In the genomic region with DNA sequence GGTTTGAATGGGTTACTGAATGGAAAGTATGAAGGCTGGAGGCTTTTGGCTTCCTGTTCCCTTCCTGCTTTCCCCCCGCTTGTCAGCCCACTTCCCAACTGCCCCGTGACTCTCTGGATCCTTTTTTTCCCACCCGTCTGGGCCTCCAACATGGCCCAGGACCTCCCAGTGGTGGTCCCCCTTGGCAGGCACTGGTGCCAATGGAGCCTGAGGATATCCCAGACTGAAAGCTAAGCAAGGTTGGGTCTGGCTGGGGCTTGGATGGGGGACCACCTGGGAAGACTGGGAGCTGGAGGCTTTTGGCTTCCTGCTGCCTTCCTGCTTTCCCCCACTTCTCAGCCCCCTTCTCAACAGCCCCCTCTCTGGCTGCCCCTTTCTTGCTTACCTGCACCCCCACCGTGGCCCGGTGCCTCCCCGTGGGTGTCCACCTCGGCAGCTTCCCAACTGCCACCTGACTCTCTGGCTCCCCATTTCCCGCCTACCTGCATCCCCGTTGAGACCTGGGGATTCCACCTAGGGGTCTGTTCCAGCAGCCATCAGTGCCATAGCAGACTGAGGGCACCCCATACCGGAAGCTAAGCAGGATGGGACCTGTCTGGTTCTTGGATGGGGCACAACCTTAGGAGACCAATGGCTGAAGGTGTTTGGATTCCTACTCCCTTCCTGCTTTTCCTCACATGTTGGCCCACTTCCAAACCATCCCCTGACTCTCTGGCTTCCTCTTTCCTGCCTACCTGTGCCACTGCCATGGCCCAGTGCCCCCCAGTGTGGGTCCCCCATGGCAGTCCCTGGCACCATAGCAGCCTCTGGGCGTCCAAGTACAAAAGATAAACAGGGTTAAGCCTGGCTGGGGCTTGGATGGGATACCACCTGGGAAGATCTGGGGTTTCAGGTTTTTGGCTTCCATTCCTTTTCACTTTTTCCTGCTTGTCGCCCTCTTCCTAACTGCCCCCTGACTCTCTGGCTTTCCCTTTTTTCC, we compare ENCODE assay signal across 26 cellular contexts.
"Had no signal": no experiment of that assay in that cellular context is flagged by ENCODE, and none has a peak within 500 bp of the region (broad histone marks: within the 10 kb centered on the region; RNA-seq: fewer than 3 reads in every experiment).

No MANE protein-coding gene starts in this region.

- H3K4me3 ChIP-seq: breast epithelium, Peyer's patch, SJSA1 had no signal

- H3K27me3 ChIP-seq: breast epithelium, Peyer's patch, SJSA1 had no signal

- DNase-seq: activated CD4-positive, alpha-beta T cell treated with anti-CD3 and anti-CD28 coated beads for 48 hours; activated CD4-positive, alpha-beta T cell treated with anti-CD3 and anti-CD28 coated beads, Interleukin-2, amount 50 U/mL, for 4 hours; activated CD4-positive, CD25-positive, alpha-beta regulatory T cell treated with anti-CD3 and anti-CD28 coated beads, Interleukin-2, amount 50 U/mL, for 72 hours; activated CD8-positive, alpha-beta memory T cell treated with anti-CD3 and anti-CD28 coated beads, Interleukin-2, amount 50 U/mL, for 48 hours; activated CD8-positive, alpha-beta T cell treated with anti-CD3 and anti-CD28 coated beads, Interleukin-2, amount 10 ng/mL, durations not matched to agents 7 days and 5 days; activated effector memory CD4-positive, alpha-beta T cell treated with Interleukin-2 at 50 U/mL for 16 hours; activated naive CD4-positive, alpha-beta T cell; activated T-cell treated with anti-CD3 and anti-CD28 coated beads, Interleukin-2, amount 50 U/mL, for 24 hours; aorta; MV-4-11; NCI-H1092 treated with DMSO at 0.1 percent for 48 hours; NCI-H1417 treated with DMSO at 0.1 percent for 48 hours; NCI-H1694 treated with DMSO at 0.1 percent for 48 hours; NCI-H2029 treated with DMSO at 0.1 percent for 48 hours; NCI-H446; NCI-H524; Peyer's patch; SHP77; SW 1271; T-helper 9 cell had no signal

- H3K9me3 ChIP-seq: SJSA1 had no signal

- ATAC-seq: activated CD8-positive, alpha-beta T cell treated with anti-CD3 and anti-CD28 coated beads, Interleukin-2, amount 10 ng/mL, durations not matched to agents 7 days and 5 days; SK-N-SH treated with all-trans-retinoic acid at 6 μM for 48 hours; WTC11 had no signal

- H3K36me3 ChIP-seq: breast epithelium, Peyer's patch, SJSA1 had no signal

- H3K27ac ChIP-seq: breast epithelium, KMS-11, Peyer's patch, RWPE1, SJSA1 had no signal

- H3K4me1 ChIP-seq: breast epithelium, Peyer's patch, SJSA1 had no signal
